In genomic region chr12:44154128-44154527, GRCh38 we compare ENCODE assay signal across 19 cellular contexts.
A peak's percentile ranks its signal among the peaks of the same experiment; 100 is the strongest.
DNase-seq lines count a peak whose midpoint lies in the region; ATAC-seq and TF ChIP-seq lines count a peak whose summit lies in the region.
"Had no signal": no experiment of that assay in that cellular context is flagged by ENCODE, and none has a peak within 500 bp of the region (broad histone marks: within the 10 kb centered on the region; RNA-seq: fewer than 3 reads in every experiment).

No MANE protein-coding gene starts in this region.

- ATAC-seq in HG02763 (IDR thresholded peaks at IDR 0.05; ENCODE audit: unreplicated experiment), result no peak
- ATAC-seq: activated T-cell treated with anti-CD3 and anti-CD28 coated beads, Interleukin-2, amount 50 U/mL, for 72 hours; left lung; natural killer cell; sciatic nerve; stimulated activated naive B cell treated with anti-CD40 and anti-IgM and Interleukin-4, amounts not matched to agents 10 μg/mL and 1 μg/mL and 100 μg/mL, for 72 hours had no signal

- no peak for TF ChIP-seq EP300 in ovary (IDR thresholded peaks at IDR 0.05)

- 27 to 46% (median 37%) methylated on average over 5 of the region's 5 CpGs for WGBS in ovary, 3 donors

- no peaks in the 10 kb centered on the region for H3K36me3 ChIP-seq in ovary
- H3K36me3 ChIP-seq: adrenal gland, BLaER1, left lung had no signal

- no peaks in the 10 kb centered on the region for H3K27me3 ChIP-seq in ovary
- H3K27me3 ChIP-seq: adrenal gland, BLaER1, left lung had no signal

- TF ChIP-seq CTCF in fibroblast of villous mesenchyme (IDR thresholded peaks at IDR 0.05; ENCODE audit: insufficient read depth, low read depth, low read length) (no peak), ovary (IDR thresholded peaks at IDR 0.05) (no peak)

- no peaks in the 10 kb centered on the region for H3K9me3 ChIP-seq in ovary
- H3K9me3 ChIP-seq: adrenal gland, BLaER1, left lung had no signal

- TF ChIP-seq POLR2A in ovary (IDR thresholded peaks at IDR 0.05), result no peak

- H3K4me3 ChIP-seq in fibroblast of villous mesenchyme (ENCODE audit: low read depth, low read length) (no peak overlapping the region), ovary (no peak overlapping the region)
- H3K4me3 ChIP-seq: adrenal gland, BLaER1, left lung had no signal

- DNase-seq in EH (ENCODE audit: low read depth), result peak; percentile 15
- DNase-seq in NCI-H69 (lab: John Stamatoyannopoulos, UW), result peak; percentile 66
- peak; percentile 44 for DNase-seq in fibroblast of villous mesenchyme (ENCODE audit: low read depth)
- DNase-seq in renal cortical epithelial cell (ENCODE audit: low read depth), result peak; percentile 14
- DNase-seq in stimulated activated CD4-positive, alpha-beta T cell treated with anti-CD3 and anti-CD28 coated beads, Interleukin-15, amount 100 ng/mL, for 24 hours, result no peak
- DNase-seq in ovary, result no peak
- DNase-seq in NCI-H1092 treated with DMSO at 0.1 percent for 48 hours (lab: John Stamatoyannopoulos, UW), result no peak
- DNase-seq: activated CD4-positive, alpha-beta T cell treated with anti-CD3 and anti-CD28 coated beads, Interleukin-2, amount 50 U/mL, for 4 hours; activated T-cell treated with anti-CD3 and anti-CD28 coated beads, Interleukin-2, amount 50 U/mL, for 72 hours; adrenal gland; DMS53; left lung; natural killer cell; NCI-H1092; NCI-H2227 treated with DMSO at 0.1 percent for 48 hours; stimulated activated naive B cell treated with anti-CD40 and anti-IgM and Interleukin-4, amounts not matched to agents 10 μg/mL and 1 μg/mL and 100 μg/mL, for 72 hours had no signal

- no peaks in the 10 kb centered on the region for H3K4me1 ChIP-seq in ovary (ENCODE audit: insufficient read depth)
- H3K4me1 ChIP-seq: adrenal gland, BLaER1 had no signal

- no peak overlapping the region for H3K27ac ChIP-seq in ovary
- H3K27ac ChIP-seq: adrenal gland, BLaER1, left lung had no signal

- intact Hi-C loops in ovary (cut with DNase I), result no loop called here

Comparison
In these comparisons a context has a peak if more than half of its experiments do, and no peak if none do; other contexts are left out.
1. DNase-seq: peak in EH (single experiment), NCI-H69 (single experiment), fibroblast of villous mesenchyme (single experiment) and renal cortical epithelial cell (single experiment); none in stimulated activated CD4-positive, alpha-beta T cell treated with anti-CD3 and anti-CD28 coated beads, Interleukin-15, amount 100 ng/mL, for 24 hours (single experiment), ovary (0 of 5) and NCI-H1092 treated with DMSO at 0.1 percent for 48 hours (single experiment).